ENCODE assay signal across 19 cellular contexts in the genomic region with DNA sequence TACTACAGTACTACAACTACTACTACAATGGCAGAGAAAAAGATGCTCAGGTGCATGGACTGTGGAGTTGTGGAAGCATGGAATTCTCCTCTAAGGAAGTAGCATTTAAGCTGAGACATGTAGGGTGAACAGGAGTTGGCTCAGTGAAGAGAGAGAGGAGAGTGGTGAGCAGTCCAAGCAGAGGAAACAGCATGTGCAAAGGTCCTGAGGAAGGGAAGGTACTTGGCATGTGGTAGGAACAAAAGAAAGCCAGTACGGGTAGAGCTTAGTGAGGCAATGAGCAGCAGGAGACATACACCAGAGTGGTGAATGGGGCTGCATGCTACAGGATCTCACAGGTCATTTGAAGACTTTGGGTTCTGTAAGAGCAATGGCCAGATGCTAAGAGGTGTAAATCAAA. TPM values are rescaled to one million over a fixed set of nuclear protein-coding genes. Genes with fewer than 3 reads are reported as not detected.
DNase-seq lines count a peak whose midpoint lies in the region; ATAC-seq and TF ChIP-seq lines count a peak whose summit lies in the region.
"Had no signal": no experiment of that assay in that cellular context is flagged by ENCODE, and none has a peak within 500 bp of the region (broad histone marks: within the 10 kb centered on the region; RNA-seq: fewer than 3 reads in every experiment).

No MANE protein-coding gene starts in this region.

- no peak for TF ChIP-seq POLR2A in esophagus muscularis mucosa (IDR thresholded peaks at IDR 0.05; ENCODE audit: low read depth)

- TF ChIP-seq CTCF in HEK293 (tag by site-specific recombination; IDR thresholded peaks at IDR 0.05) (no peak), esophagus muscularis mucosa (IDR thresholded peaks at IDR 0.05) (no peak), progenitor cell of endocrine pancreas (IDR thresholded peaks at IDR 0.05; ENCODE audit: unreplicated experiment) (no peak)

- intact Hi-C loops in esophagus muscularis mucosa (cut with DNase I), result no loop called here

- POLR2A ChIA-PET in HEK293 (lab: Yijun Ruan, JAX), result no interaction called here

- no peaks in the 10 kb centered on the region for H3K4me1 ChIP-seq in HEK293 (ENCODE audit: control insufficient read depth, insufficient read depth, low read length)
- H3K4me1 ChIP-seq in esophagus muscularis mucosa, result no peaks in the 10 kb centered on the region
- H3K4me1 ChIP-seq: A549, Caco-2 had no signal

- H3K27ac ChIP-seq in HEK293 (ENCODE audit: extremely low read depth, low read depth, low read length), result no peak overlapping the region
- no peak overlapping the region for H3K27ac ChIP-seq in esophagus muscularis mucosa (replicated peaks in 1 of 4)
- H3K27ac ChIP-seq: 22Rv1; A549; BLaER1 treated with 17β-estradiol and CSF1 and Interleukin-3, amounts not matched to agents 10 nM and 100 nM; C4-2B had no signal

- no peaks in the 10 kb centered on the region for H3K27me3 Mint-ChIP-seq in progenitor cell of endocrine pancreas
- H3K27me3 Mint-ChIP-seq: B cell; CD4-positive, alpha-beta T cell had no signal

- H3K4me3 Mint-ChIP-seq in progenitor cell of endocrine pancreas (ENCODE audit: low read depth), result no peak overlapping the region
- H3K4me3 Mint-ChIP-seq: B cell; CD4-positive, alpha-beta T cell; CD8-positive, alpha-beta T cell had no signal

- H3K27me3 ChIP-seq in esophagus muscularis mucosa, result no peaks in the 10 kb centered on the region
- H3K27me3 ChIP-seq: BLaER1 treated with 17β-estradiol and CSF1 and Interleukin-3, amounts not matched to agents 10 nM and 100 nM had no signal

- H3K36me3 Mint-ChIP-seq in progenitor cell of endocrine pancreas (ENCODE audit: insufficient read depth), result no peaks in the 10 kb centered on the region
- H3K36me3 Mint-ChIP-seq: CD8-positive, alpha-beta T cell had no signal

- ATAC-seq in HG02884 (IDR thresholded peaks at IDR 0.05; ENCODE audit: unreplicated experiment), result no peak
- ATAC-seq: A549; CD8-positive, alpha-beta T cell had no signal

- peak overlapping the region; percentile 74 for H3K27ac Mint-ChIP-seq in progenitor cell of endocrine pancreas
- H3K27ac Mint-ChIP-seq: B cell; CD4-positive, alpha-beta T cell; CD8-positive, alpha-beta T cell had no signal

- DNase-seq in esophagus muscularis mucosa (ENCODE audit: extremely low spot score) (peak; percentile 81), progenitor cell of endocrine pancreas (ENCODE audit: low spot score, unreplicated experiment) (no peak), NCI-H146 treated with DMSO at 0.1 percent for 48 hours (lab: John Stamatoyannopoulos, UW; ENCODE audit: unreplicated experiment) (no peak), SHP77 treated with DMSO at 0.1 percent for 48 hours (lab: John Stamatoyannopoulos, UW) (no peak)
- DNase-seq: AML-193; Caco-2; Calu3; CD4-positive, alpha-beta T cell; CD8-positive, alpha-beta T cell; DMS79 treated with DMSO at 0.1 percent for 48 hours; GF-D8 had no signal

- peaks cover 16% of the 10 kb centered on the region for H3K4me1 Mint-ChIP-seq in progenitor cell of endocrine pancreas (ENCODE audit: low read depth)
- H3K4me1 Mint-ChIP-seq: B cell had no signal

- H3K4me3 ChIP-seq in HEK293 (ENCODE audit: low read depth, low read length), result no peak overlapping the region
- H3K4me3 ChIP-seq in esophagus muscularis mucosa, result no peak overlapping the region
- H3K4me3 ChIP-seq: A549; BLaER1 treated with 17β-estradiol and CSF1 and Interleukin-3, amounts not matched to agents 10 nM and 100 nM had no signal

- CTCF ChIA-PET in HEK293 (lab: Yijun Ruan, JAX), result no interaction called here

- 89% methylated on average over 1 of the region's 1 CpG for WGBS in esophagus muscularis mucosa

- H3K9me3 ChIP-seq in HEK293 (ENCODE audit: control insufficient read depth, insufficient read depth, low read depth, low read length), result no peaks in the 10 kb centered on the region
- H3K9me3 ChIP-seq in esophagus muscularis mucosa, result no peaks in the 10 kb centered on the region
- H3K9me3 ChIP-seq: A549, Caco-2 had no signal

- peaks cover 3% of the 10 kb centered on the region for H3K9me3 Mint-ChIP-seq in progenitor cell of endocrine pancreas (ENCODE audit: low read depth)
- H3K9me3 Mint-ChIP-seq: CD4-positive, alpha-beta T cell; CD8-positive, alpha-beta T cell had no signal

- TF ChIP-seq EP300 in esophagus muscularis mucosa (IDR thresholded peaks at IDR 0.05), result no peak

- H3K36me3 ChIP-seq in HEK293 (ENCODE audit: control insufficient read depth in 2 of 2, insufficient read depth in 1 of 2, low read length in 2 of 2) (no peaks in the 10 kb centered on the region), esophagus muscularis mucosa (no peaks in the 10 kb centered on the region)
- H3K36me3 ChIP-seq: BLaER1 treated with 17β-estradiol and CSF1 and Interleukin-3, amounts not matched to agents 10 nM and 100 nM had no signal

TF ChIP-seq in HEK293, 187 proteins besides CTCF, POLR2A, EP300 and RAD21 (continues in another document):
- TF ChIP-seq, protein P1, sequence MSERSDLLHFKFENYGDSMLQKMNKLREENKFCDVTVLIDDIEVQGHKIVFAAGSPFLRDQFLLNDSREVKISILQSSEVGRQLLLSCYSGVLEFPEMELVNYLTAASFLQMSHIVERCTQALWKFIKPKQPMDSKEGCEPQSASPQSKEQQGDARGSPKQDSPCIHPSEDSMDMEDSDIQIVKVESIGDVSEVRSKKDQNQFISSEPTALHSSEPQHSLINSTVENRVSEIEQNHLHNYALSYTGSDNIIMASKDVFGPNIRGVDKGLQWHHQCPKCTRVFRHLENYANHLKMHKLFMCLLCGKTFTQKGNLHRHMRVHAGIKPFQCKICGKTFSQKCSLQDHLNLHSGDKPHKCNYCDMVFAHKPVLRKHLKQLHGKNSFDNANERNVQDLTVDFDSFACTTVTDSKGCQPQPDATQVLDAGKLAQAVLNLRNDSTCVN (tag by site-specific recombination; optimal IDR thresholded peaks at IDR 0.05), result no peak
- TF ChIP-seq, protein P2, sequence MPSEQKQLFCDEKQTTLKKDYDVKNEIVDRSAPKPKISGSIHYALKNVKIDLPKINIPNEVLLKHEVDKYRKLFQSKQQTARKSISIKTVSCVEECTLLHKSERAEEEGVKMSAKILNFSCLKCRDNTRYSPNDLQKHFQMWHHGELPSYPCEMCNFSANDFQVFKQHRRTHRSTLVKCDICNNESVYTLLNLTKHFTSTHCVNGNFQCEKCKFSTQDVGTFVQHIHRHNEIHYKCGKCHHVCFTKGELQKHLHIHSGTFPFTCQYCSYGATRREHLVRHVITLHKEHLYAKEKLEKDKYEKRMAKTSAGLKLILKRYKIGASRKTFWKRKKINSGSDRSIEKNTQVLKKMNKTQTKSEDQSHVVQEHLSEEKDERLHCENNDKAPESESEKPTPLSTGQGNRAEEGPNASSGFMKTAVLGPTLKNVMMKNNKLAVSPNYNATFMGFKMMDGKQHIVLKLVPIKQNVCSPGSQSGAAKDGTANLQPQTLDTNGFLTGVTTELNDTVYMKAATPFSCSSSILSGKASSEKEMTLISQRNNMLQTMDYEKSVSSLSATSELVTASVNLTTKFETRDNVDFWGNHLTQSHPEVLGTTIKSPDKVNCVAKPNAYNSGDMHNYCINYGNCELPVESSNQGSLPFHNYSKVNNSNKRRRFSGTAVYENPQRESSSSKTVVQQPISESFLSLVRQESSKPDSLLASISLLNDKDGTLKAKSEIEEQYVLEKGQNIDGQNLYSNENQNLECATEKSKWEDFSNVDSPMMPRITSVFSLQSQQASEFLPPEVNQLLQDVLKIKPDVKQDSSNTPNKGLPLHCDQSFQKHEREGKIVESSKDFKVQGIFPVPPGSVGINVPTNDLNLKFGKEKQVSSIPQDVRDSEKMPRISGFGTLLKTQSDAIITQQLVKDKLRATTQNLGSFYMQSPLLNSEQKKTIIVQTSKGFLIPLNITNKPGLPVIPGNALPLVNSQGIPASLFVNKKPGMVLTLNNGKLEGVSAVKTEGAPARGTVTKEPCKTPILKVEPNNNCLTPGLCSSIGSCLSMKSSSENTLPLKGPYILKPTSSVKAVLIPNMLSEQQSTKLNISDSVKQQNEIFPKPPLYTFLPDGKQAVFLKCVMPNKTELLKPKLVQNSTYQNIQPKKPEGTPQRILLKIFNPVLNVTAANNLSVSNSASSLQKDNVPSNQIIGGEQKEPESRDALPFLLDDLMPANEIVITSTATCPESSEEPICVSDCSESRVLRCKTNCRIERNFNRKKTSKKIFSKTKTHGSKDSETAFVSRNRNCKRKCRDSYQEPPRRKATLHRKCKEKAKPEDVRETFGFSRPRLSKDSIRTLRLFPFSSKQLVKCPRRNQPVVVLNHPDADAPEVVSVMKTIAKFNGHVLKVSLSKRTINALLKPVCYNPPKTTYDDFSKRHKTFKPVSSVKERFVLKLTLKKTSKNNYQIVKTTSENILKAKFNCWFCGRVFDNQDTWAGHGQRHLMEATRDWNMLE (tag by site-specific recombination; conservative IDR thresholded peaks at IDR 0.05; ENCODE audit: low read depth), result no peak
- TF ChIP-seq TCF7L2 (IDR thresholded peaks at IDR 0.05; ENCODE audit: borderline replicate concordance, low read depth, low read length) (no peak), OVOL3 (tag by site-specific recombination; IDR thresholded peaks at IDR 0.05) (no peak)
- TF ChIP-seq, protein P3, sequence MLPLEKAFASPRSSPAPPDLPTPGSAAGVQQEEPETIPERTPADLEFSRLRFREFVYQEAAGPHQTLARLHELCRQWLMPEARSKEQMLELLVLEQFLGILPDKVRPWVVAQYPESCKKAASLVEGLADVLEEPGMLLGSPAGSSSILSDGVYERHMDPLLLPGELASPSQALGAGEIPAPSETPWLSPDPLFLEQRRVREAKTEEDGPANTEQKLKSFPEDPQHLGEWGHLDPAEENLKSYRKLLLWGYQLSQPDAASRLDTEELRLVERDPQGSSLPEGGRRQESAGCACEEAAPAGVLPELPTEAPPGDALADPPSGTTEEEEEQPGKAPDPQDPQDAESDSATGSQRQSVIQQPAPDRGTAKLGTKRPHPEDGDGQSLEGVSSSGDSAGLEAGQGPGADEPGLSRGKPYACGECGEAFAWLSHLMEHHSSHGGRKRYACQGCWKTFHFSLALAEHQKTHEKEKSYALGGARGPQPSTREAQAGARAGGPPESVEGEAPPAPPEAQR (tag by site-specific recombination; IDR thresholded peaks at IDR 0.05), result no peak

RNA-seq across cellular contexts. Expression of a gene that starts 41.4 kb away (rescaled TPM):
- total RNA-seq in esophagus muscularis mucosa (not detected), progenitor cell of endocrine pancreas (not detected in 2 replicates)
- total RNA-seq: A172; B cell; Caco-2; Calu3; CD4-positive, alpha-beta T cell; CD8-positive, alpha-beta T cell had no signal
